Comparison of ENCODE assay signal across 1 cellular context in the genomic region with DNA sequence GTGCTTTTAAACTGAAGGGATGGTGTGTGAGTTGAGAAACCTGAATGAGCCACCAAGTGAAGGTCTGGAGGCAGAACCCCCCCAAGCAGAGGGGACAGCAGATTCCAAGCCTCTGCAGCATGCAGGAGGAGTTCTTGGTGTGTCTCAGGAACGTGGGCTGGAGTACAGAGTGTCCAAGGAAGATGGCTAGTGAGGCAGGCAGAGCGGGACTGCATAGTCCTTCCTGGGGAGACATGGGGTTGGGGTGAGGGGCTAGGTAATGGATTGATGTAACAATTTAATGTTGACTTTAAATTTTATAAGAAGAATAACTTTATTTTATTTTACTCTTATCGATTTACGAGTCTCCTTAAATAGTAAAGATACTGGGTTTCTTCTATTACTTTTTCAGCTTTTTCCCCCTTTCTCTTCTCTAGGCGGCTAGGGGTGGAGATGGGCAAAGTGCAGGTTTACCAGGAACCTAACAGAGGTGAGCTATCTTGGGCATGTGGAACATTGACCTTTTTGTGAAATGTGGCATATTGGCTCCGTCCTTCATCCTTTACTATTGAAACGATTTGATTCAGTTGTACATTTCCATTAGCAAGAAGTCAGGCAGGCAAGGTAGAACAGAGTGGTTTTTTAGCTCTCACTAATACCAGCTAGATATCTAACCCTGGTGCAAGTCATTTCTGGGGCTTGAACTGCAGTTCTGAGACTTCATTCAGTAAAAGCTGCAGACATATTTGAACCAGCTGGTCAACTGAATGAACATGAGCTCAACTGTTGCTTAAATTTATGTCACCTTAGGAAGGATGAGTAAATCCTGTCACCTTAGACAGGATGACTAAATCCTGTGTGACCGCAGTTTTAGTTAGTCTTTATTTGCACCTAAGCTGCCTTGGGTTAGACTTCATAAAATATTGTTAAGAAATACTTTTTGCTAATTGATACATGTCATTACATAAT.
TF ChIP-seq lines count a peak whose summit lies in the region.

No MANE protein-coding gene starts in this region.

TF ChIP-seq in GM12878, 131 proteins besides CTCF, POLR2A, EP300 and RAD21:
- peak; percentile 61; the same call in 1 of the 2 replicates for TF ChIP-seq RUNX3 (IDR thresholded peaks at IDR 0.05; ENCODE audit: low read length)
- no peak for TF ChIP-seq NRF1 (conservative IDR thresholded peaks at IDR 0.05; ENCODE audit: low read depth, low read length)
- TF ChIP-seq TCF3 (IDR thresholded peaks at IDR 0.05; ENCODE audit: borderline replicate concordance, insufficient read depth, low read depth, low read length): no peak
- TF ChIP-seq POLR2AphosphoS5 (IDR thresholded peaks at IDR 0.05; ENCODE audit: low read length): no peak
- TF ChIP-seq NFIC (IDR thresholded peaks at IDR 0.05; ENCODE audit: low read depth, low read length): peak; percentile 19; the same call in 1 of the 2 replicates
- no peak for TF ChIP-seq SIX5 (IDR thresholded peaks at IDR 0.05; ENCODE audit: low read depth, low read length, severe bottlenecking)
- no peak for TF ChIP-seq KLF5 (IDR thresholded peaks at IDR 0.05; ENCODE audit: partially characterized antibody)
- TF ChIP-seq CREB1 (IDR thresholded peaks at IDR 0.05; ENCODE audit: low read depth): peak; percentile 27; the same call in 1 of the 2 replicates
- TF ChIP-seq HDAC6 (IDR thresholded peaks at IDR 0.05; ENCODE audit: unreplicated experiment): no peak
- peak; percentile 42 for TF ChIP-seq JUNB (IDR thresholded peaks at IDR 0.05)
- no peak for TF ChIP-seq GABPA (IDR thresholded peaks at IDR 0.05; ENCODE audit: low read depth)
